In genomic region chr17:74457146-74457819, GRCh38 we compare ENCODE assay signal across 8 cellular contexts. TPM values are rescaled to one million over a fixed set of nuclear protein-coding genes. Genes with fewer than 3 reads are reported as not detected.
DNase-seq lines count a peak whose midpoint lies in the region; ATAC-seq and TF ChIP-seq lines count a peak whose summit lies in the region.

No MANE protein-coding gene starts in this region.

- H3K18ac ChIP-seq in H9 (ENCODE audit: insufficient read length, low read depth, low read length): no peak overlapping the region

- no peak overlapping the region for H3K27ac ChIP-seq in H9 (ENCODE audit: insufficient read length, low read depth, low read length)

- POLR2A ChIA-PET in BJ (lab: Charles Lee): no interaction called here

- peaks cover 3% of the 10 kb centered on the region; the same call in 1 of the 2 replicates for H3K4me1 ChIP-seq in H9 (ENCODE audit: insufficient read depth, low read length)

- no peak overlapping the region for H2AFZ ChIP-seq in H9 (ENCODE audit: low read length)

- no peak overlapping the region for H3K4me3 ChIP-seq in BJ (ENCODE audit: low read depth, low read length)

- no peaks in the 10 kb centered on the region for H3K9me3 ChIP-seq in H9 (ENCODE audit: control insufficient read depth, low read depth, low read length)

- no peak overlapping the region for H2BK12ac ChIP-seq in H9 (ENCODE audit: insufficient read length, low read depth, low read length)

- H3K27ac Mint-ChIP-seq in H9 (no peak overlapping the region), naive B cell (peak overlapping the region in 1 of 6 donors; percentile 49)
- H3K27ac Mint-ChIP-seq in stimulated activated effector memory CD8-positive, alpha-beta T cell treated with anti-CD3 and anti-CD28 coated beads, Interleukin-12 subunit alpha, Interleukin-12 subunit beta, amount 100 ng/mL, for 72 hours: peak overlapping the region; percentile 79

- H3K14ac ChIP-seq in H9 (ENCODE audit: insufficient read depth, low read length): no peak overlapping the region

- no peak overlapping the region for H4K8ac ChIP-seq in H9 (replicated peaks; ENCODE audit: insufficient read length, low read depth, low read length)

- H3K36me3 Mint-ChIP-seq in H9 (ENCODE audit: insufficient read depth in 1 of 3, low read depth in 3 of 3) (no peaks in the 10 kb centered on the region), naive B cell (no peaks in the 10 kb centered on the region)
- H3K36me3 Mint-ChIP-seq in stimulated activated effector memory CD8-positive, alpha-beta T cell treated with anti-CD3 and anti-CD28 coated beads, Interleukin-12 subunit alpha, Interleukin-12 subunit beta, amount 100 ng/mL, for 72 hours: no peaks in the 10 kb centered on the region

- H3K9ac ChIP-seq in H9 (ENCODE audit: extremely low read depth, insufficient read length, low read length): no peak overlapping the region

- no peak overlapping the region for H3K56ac ChIP-seq in H9 (ENCODE audit: insufficient read length, low read depth, low read length)

- H3K27me3 Mint-ChIP-seq in H9 (ENCODE audit: low read depth) (peaks cover 51% of the 10 kb centered on the region), naive B cell (peaks cover 15 to 41% (median 25%) of the 10 kb centered on the region in 3 donors)

- H3K79me1 ChIP-seq in H9 (ENCODE audit: insufficient read depth, low read depth, low read length, poor library complexity, severe bottlenecking): no peaks in the 10 kb centered on the region

- no peak overlapping the region for H2BK15ac ChIP-seq in H9 (ENCODE audit: low read depth, low read length)

- no peak overlapping the region for H2BK20ac ChIP-seq in H9 (ENCODE audit: low read depth, low read length, poor library complexity, severe bottlenecking)

- no peak overlapping the region for H3K4ac ChIP-seq in H9 (ENCODE audit: low read depth, low read length)

- H3K36me3 ChIP-seq in BJ (ENCODE audit: control insufficient read depth, insufficient read depth, low read length): no peaks in the 10 kb centered on the region

- H4K91ac ChIP-seq in H9 (ENCODE audit: insufficient read length, low read depth, low read length): no peak overlapping the region

- H3K4me3 Mint-ChIP-seq in H9 (no peak overlapping the region; a peak in 2 of 5 replicates), naive B cell (no peak overlapping the region)
- H3K4me3 Mint-ChIP-seq in stimulated activated effector memory CD8-positive, alpha-beta T cell treated with anti-CD3 and anti-CD28 coated beads, Interleukin-12 subunit alpha, Interleukin-12 subunit beta, amount 100 ng/mL, for 72 hours: peak overlapping the region; percentile 30

- H2BK5ac ChIP-seq in H9 (ENCODE audit: insufficient read length, low read length): no peak overlapping the region

- H3K23ac ChIP-seq in H9 (ENCODE audit: insufficient read length, low read depth, low read length): no peak overlapping the region

- no peak overlapping the region for H4K5ac ChIP-seq in H9 (ENCODE audit: insufficient read length, low read depth, low read length)

- no peaks in the 10 kb centered on the region; the same call in 1 of the 2 replicates for H3K27me3 ChIP-seq in BJ (ENCODE audit: control insufficient read depth, insufficient read depth, low read length)
- H3K27me3 ChIP-seq in H9 (ENCODE audit: insufficient read depth, low read length): peaks cover 11% of the 10 kb centered on the region; the same call in 1 of the 2 replicates

- H3K9me3 Mint-ChIP-seq in H9 (no peaks in the 10 kb centered on the region), naive B cell (no peaks in the 10 kb centered on the region)
- no peaks in the 10 kb centered on the region for H3K9me3 Mint-ChIP-seq in stimulated activated effector memory CD8-positive, alpha-beta T cell treated with anti-CD3 and anti-CD28 coated beads, Interleukin-12 subunit alpha, Interleukin-12 subunit beta, amount 100 ng/mL, for 72 hours

- H3K79me2 ChIP-seq in H9 (ENCODE audit: insufficient read depth, low read length): no peaks in the 10 kb centered on the region

- TF ChIP-seq CTCF in BJ (IDR thresholded peaks at IDR 0.05; ENCODE audit: insufficient read depth, low read depth, low read length) (peak; percentile 94), H9 (conservative IDR thresholded peaks at IDR 0.05) (peak; percentile 95)

- H2AK5ac ChIP-seq in H9 (ENCODE audit: insufficient read length, low read length): no peak overlapping the region

- CTCF ChIA-PET in BJ (lab: Yijun Ruan, JAX): interaction anchor here (0.7 to 7.6 kb wide), 25 partner anchors 9 to 258 kb away, joined by 3 to 94 read pairs (median 4); partner anchors contain the start of gene GPR142

- H3K4me1 Mint-ChIP-seq in H9 (peaks cover 30 to 38% of the 10 kb centered on the region in 2 experiments), naive B cell (peaks cover 0 to 17% (median 12%) of the 10 kb centered on the region in 3 donors)
- H3K4me1 Mint-ChIP-seq in stimulated activated effector memory CD8-positive, alpha-beta T cell treated with anti-CD3 and anti-CD28 coated beads, Interleukin-12 subunit alpha, Interleukin-12 subunit beta, amount 100 ng/mL, for 72 hours: peaks cover 57% of the 10 kb centered on the region

- peaks cover 7% of the 10 kb centered on the region for H3K23me2 ChIP-seq in H9 (ENCODE audit: insufficient read length, low read depth, low read length, poor library complexity, severe bottlenecking)

- no peak overlapping the region for H3K4me2 ChIP-seq in H9 (ENCODE audit: insufficient read depth, insufficient read length, low read length)

- DNase-seq in BJ (ENCODE audit: low read depth) (no peak), H9 (peak; percentile 83), NOMO-1 (lab: John Stamatoyannopoulos, UW; ENCODE audit: unreplicated experiment in 2 of 2) (peak; percentile 33 to 37), epidermal melanocyte (ENCODE audit: insufficient read length, low spot score) (peak; percentile 71), naive B cell (peak; percentile 66)
- peak; percentile 91 for DNase-seq in activated CD8-positive, alpha-beta memory T cell treated with anti-CD3 and anti-CD28 coated beads, Interleukin-2, amount 50 U/mL, for 48 hours
- peak; percentile 78 to 85 for DNase-seq in stimulated activated effector memory CD8-positive, alpha-beta T cell treated with anti-CD3 and anti-CD28 coated beads, Interleukin-12 subunit alpha, Interleukin-12 subunit beta, amount 100 ng/mL, for 72 hours (ENCODE audit: low spot score in 2 of 2)

- no peaks in the 10 kb centered on the region for H4K20me1 ChIP-seq in H9 (ENCODE audit: control insufficient read depth, insufficient read depth, insufficient read length)

- ATAC-seq in naive B cell (ENCODE audit: low read depth in 2 of 2): peak; percentile 47 to 60
- peak; percentile 44 for ATAC-seq in stimulated activated effector memory CD8-positive, alpha-beta T cell treated with anti-CD3 and anti-CD28 coated beads, Interleukin-12 subunit alpha, Interleukin-12 subunit beta, amount 100 ng/mL, for 72 hours
- no peak for ATAC-seq in HG03469 (IDR thresholded peaks at IDR 0.05; ENCODE audit: unreplicated experiment)

- no CpG with 5 or more reads among the region's 18 CpGs for WGBS in H9 (ENCODE audit: extremely low coverage, insufficient read length, low lambda C conversion rate)

- H3T11ph ChIP-seq in H9 (ENCODE audit: low read length): no peak overlapping the region

- H2BK120ac ChIP-seq in H9 (ENCODE audit: low read depth, low read length, poor library complexity, severe bottlenecking): no peak overlapping the region

RNA-seq across cellular contexts. Expression of gene CD300A, which starts 9.2 kb away (rescaled TPM):
- polyA plus RNA-seq in BJ (2011; rRNA removed): not detected in 2 replicates
- polyA minus RNA-seq in BJ (2011; rRNA and poly(A)+ RNA removed): not detected in 2 replicates
- total RNA-seq in H9 (2021): not detected in 2 replicates
- polyA plus RNA-seq in naive B cell (ENCODE audit: low read depth in 6 of 6): 1 to 10 TPM in 5 of 6 donors, not detected in 1; 1.2 to 2.3 (median 1.6) TPM

RNA-seq across cellular contexts. Expression of gene GPRC5C, which starts 25.4 kb away (rescaled TPM):
- polyA plus RNA-seq in BJ (2011; rRNA removed) (0.06 and 0.33 TPM in 2 replicates), naive B cell (ENCODE audit: low read depth in 6 of 6) (under 1 TPM in 2 of 6 donors, not detected in 4; 0.20 to 0.48 TPM)
- 0.43 TPM in 1 of 2 replicates, not detected in the other for polyA minus RNA-seq in BJ (2011; rRNA and poly(A)+ RNA removed)
- 15.2 and 15.5 TPM in 2 replicates for total RNA-seq in H9 (2021)
